In genomic region chr5:118768607-118769175, GRCh38 we compare ENCODE assay signal across 8 cellular contexts.
"Had no signal": no experiment of that assay in that cellular context is flagged by ENCODE, and none has a peak within 500 bp of the region (broad histone marks: within the 10 kb centered on the region; RNA-seq: fewer than 3 reads in every experiment).

No MANE protein-coding gene starts in this region.

- H3K4me3 ChIP-seq: GM12878 had no signal

- ATAC-seq: GM12878 had no signal

- FAIRE-seq: G401.6, GM12878, GM12891, GM12892, GM18507, GM19239 had no signal

- DNase-seq: GDM1, GF-D8 had no signal
